ENCODE assay signal across 2 cellular contexts in the genomic region with DNA sequence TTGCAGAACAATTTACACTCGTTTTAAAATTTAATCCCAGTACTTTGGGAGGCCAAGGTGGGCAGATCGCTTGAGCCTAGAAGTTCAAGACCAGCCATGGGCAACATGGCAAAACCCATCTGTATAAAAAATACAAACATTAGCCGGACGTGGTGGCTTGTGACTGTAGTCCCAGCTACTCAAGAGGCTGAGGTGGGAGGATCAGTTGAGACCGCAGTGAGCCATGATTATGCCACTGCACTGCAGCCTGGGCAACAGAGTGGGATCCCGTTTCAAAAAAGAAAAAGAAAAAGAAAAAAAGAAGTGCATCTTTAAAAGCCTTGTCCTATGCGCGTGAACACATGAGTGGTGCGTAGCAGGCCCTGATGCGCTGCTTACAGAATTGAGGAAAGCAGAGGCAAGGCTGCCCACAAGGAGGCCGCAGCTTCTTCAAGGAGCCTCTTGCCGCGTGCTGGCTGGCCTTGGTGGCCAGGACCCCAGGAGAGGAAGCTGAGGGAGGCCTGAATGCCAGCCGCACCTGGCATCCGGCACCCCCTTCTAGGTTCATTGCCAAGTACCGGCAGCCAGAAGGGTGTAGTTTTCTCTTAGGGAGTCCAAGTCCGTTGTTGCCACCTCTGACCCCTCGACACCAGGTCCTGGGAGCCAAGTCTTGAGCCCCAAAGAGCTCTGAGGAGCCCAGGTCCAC.
TF ChIP-seq lines count a peak whose summit lies in the region.

No MANE protein-coding gene starts in this region.

TF ChIP-seq in HepG2, 621 proteins besides CTCF, POLR2A, EP300 and RAD21 (continued from another document):
- TF ChIP-seq ZNF644 (CRISPR knock-in tag; IDR thresholded peaks at IDR 0.05; ENCODE audit: low read depth) (no peak), HNRNPL (IDR thresholded peaks at IDR 0.05; ENCODE audit: low read depth, low read length) (no peak), AGO2 (optimal IDR thresholded peaks at IDR 0.05; ENCODE audit: low read depth, low read length) (peak; percentile 34), MYNN (CRISPR knock-in tag; IDR thresholded peaks at IDR 0.05; ENCODE audit: low read depth) (no peak), RBM22 (optimal IDR thresholded peaks at IDR 0.05; ENCODE audit: low read length) (peak; percentile 61)
- TF ChIP-seq, protein P1, sequence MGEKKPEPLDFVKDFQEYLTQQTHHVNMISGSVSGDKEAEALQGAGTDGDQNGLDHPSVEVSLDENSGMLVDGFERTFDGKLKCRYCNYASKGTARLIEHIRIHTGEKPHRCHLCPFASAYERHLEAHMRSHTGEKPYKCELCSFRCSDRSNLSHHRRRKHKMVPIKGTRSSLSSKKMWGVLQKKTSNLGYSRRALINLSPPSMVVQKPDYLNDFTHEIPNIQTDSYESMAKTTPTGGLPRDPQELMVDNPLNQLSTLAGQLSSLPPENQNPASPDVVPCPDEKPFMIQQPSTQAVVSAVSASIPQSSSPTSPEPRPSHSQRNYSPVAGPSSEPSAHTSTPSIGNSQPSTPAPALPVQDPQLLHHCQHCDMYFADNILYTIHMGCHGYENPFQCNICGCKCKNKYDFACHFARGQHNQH (CRISPR knock-in tag; IDR thresholded peaks at IDR 0.05) = no peak

TF ChIP-seq in K562, 482 proteins besides CTCF, POLR2A, EP300 and RAD21:
- 0 out of 2 replicates have a peak, but pooled peaks have one; percentile 12 for TF ChIP-seq ZNF121 (CRISPR knock-in tag; conservative IDR thresholded peaks at IDR 0.05)
- TF ChIP-seq TRIM24 (IDR thresholded peaks at IDR 0.05) = no peak
- no peak for TF ChIP-seq ILK (tag; IDR thresholded peaks at IDR 0.05; ENCODE audit: borderline replicate concordance, low read depth)
- TF ChIP-seq MTA1 (IDR thresholded peaks at IDR 0.05; ENCODE audit: borderline replicate concordance) = no peak
- no peak for TF ChIP-seq XRCC5 (IDR thresholded peaks at IDR 0.05; ENCODE audit: low read depth, low read length)
- TF ChIP-seq POLR2G (IDR thresholded peaks at IDR 0.05; ENCODE audit: low read depth, low read length) = peak; percentile 41; the same call in 1 of the 2 replicates
- TF ChIP-seq, protein P2, sequence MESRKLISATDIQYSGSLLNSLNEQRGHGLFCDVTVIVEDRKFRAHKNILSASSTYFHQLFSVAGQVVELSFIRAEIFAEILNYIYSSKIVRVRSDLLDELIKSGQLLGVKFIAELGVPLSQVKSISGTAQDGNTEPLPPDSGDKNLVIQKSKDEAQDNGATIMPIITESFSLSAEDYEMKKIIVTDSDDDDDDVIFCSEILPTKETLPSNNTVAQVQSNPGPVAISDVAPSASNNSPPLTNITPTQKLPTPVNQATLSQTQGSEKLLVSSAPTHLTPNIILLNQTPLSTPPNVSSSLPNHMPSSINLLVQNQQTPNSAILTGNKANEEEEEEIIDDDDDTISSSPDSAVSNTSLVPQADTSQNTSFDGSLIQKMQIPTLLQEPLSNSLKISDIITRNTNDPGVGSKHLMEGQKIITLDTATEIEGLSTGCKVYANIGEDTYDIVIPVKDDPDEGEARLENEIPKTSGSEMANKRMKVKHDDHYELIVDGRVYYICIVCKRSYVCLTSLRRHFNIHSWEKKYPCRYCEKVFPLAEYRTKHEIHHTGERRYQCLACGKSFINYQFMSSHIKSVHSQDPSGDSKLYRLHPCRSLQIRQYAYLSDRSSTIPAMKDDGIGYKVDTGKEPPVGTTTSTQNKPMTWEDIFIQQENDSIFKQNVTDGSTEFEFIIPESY (CRISPR knock-in tag; IDR thresholded peaks at IDR 0.05) = peak; percentile 89
- no peak for TF ChIP-seq ZNF584 (CRISPR knock-in tag; IDR thresholded peaks at IDR 0.05; ENCODE audit: low read depth)
- TF ChIP-seq, protein P3, sequence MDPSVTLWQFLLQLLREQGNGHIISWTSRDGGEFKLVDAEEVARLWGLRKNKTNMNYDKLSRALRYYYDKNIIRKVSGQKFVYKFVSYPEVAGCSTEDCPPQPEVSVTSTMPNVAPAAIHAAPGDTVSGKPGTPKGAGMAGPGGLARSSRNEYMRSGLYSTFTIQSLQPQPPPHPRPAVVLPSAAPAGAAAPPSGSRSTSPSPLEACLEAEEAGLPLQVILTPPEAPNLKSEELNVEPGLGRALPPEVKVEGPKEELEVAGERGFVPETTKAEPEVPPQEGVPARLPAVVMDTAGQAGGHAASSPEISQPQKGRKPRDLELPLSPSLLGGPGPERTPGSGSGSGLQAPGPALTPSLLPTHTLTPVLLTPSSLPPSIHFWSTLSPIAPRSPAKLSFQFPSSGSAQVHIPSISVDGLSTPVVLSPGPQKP (CRISPR knock-in tag; IDR thresholded peaks at IDR 0.05) = peak; percentile 32; the same call in 1 of the 2 replicates
- no peak for TF ChIP-seq CTBP1 (IDR thresholded peaks at IDR 0.05; ENCODE audit: borderline replicate concordance)
- no peak for TF ChIP-seq SLC30A9 (CRISPR knock-in tag; IDR thresholded peaks at IDR 0.05)
- TF ChIP-seq ZFP36 (IDR thresholded peaks at IDR 0.05; ENCODE audit: low read depth, low read length, partially characterized antibody) = peak; percentile 37
- no peak for TF ChIP-seq SPI1 (IDR thresholded peaks at IDR 0.05; ENCODE audit: borderline replicate concordance, low read depth, low read length)
- no peak for TF ChIP-seq EWSR1 (IDR thresholded peaks at IDR 0.05; ENCODE audit: borderline replicate concordance, low read depth, partially characterized antibody)
- TF ChIP-seq TCF3 (CRISPR knock-in tag; IDR thresholded peaks at IDR 0.05) = no peak
